Comparison of ENCODE assay signal across 8 cellular contexts in the genomic region with DNA sequence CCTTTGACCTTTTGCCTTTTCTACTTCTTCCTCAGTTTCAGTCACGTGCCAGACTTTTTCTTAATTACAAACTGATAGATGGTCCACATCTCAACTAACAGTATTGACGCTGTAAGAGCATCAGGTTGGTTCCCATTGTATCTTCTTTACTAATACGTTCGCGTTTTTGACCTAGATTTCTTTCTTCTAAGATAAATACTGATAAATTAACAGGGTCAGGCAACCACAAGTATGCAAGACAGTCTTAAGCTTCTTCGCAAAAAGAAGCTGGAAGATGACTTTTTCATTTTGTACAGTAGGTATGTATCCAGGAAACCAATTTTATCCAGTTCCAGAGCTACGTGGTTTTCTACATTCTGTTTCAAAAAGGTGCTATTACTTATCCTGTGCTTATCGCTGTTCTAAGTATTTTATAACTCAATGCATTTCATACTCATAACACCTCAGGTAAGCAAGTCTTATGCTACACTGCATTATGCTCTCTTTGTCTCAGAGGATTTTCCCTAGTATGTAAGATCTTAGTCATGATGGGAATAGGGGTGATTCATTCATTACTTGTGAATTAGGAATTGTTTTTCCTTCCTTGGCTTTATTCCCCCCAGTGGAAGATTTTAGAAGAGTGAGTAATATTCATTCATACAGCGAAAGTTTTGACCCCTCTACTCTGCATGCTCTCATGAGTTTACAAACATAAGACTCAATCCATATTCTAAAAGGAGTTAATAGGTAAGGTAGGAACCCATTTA. TPM values are rescaled to one million over a fixed set of nuclear protein-coding genes. Genes with fewer than 3 reads are reported as not detected.
DNase-seq lines count a peak whose midpoint lies in the region; FAIRE-seq and TF ChIP-seq lines count a peak whose summit lies in the region.

No MANE protein-coding gene starts in this region.

- CTCF ChIA-PET in CD4-positive, alpha-beta memory T cell (lab: Charles Lee; ENCODE audit: partially characterized antibody), result interaction anchor here (0.8 to 1.5 kb wide), 6 partner anchors 26 to 315 kb away, joined by 3 to 7 read pairs (median 4); a partner anchor contains a TSS

- peaks cover 44 to 58% (median 51%) of the 10 kb centered on the region in 4 donors for H3K4me1 Mint-ChIP-seq in CD4-positive, alpha-beta memory T cell
- H3K4me1 Mint-ChIP-seq in mesothelial cell of epicardium, result peaks cover 40% of the 10 kb centered on the region

- H3K27ac Mint-ChIP-seq in CD4-positive, alpha-beta memory T cell, result peak overlapping the region; percentile 92 to 99 (median 97)
- H3K27ac Mint-ChIP-seq in mesothelial cell of epicardium, result peak overlapping the region; percentile 92

- H3K9me3 ChIP-seq in CD4-positive, alpha-beta memory T cell (ENCODE audit: control insufficient read depth in 1 of 2, low read length in 2 of 2), result no peaks in the 10 kb centered on the region
- no peaks in the 10 kb centered on the region for H3K9me3 ChIP-seq in KOPT-K1 (ENCODE audit: insufficient read depth, low read length, poor library complexity, severe bottlenecking)

- H3K4me3 Mint-ChIP-seq in CD4-positive, alpha-beta memory T cell, result peak overlapping the region; percentile 85 to 95 (median 90)
- H3K4me3 Mint-ChIP-seq in mesothelial cell of epicardium, result peak overlapping the region; percentile 74

- H3K27me3 ChIP-seq in CD4-positive, alpha-beta memory T cell (ENCODE audit: insufficient read depth, low read length), result no peaks in the 10 kb centered on the region
- H3K27me3 ChIP-seq in bronchial epithelial cell (ENCODE audit: control insufficient read depth, insufficient read depth, low read length), result no peaks in the 10 kb centered on the region

- H3K27me3 Mint-ChIP-seq in CD4-positive, alpha-beta memory T cell, result no peaks in the 10 kb centered on the region
- H3K27me3 Mint-ChIP-seq in mesothelial cell of epicardium (ENCODE audit: low read depth), result no peaks in the 10 kb centered on the region

- peak overlapping the region; percentile 76 to 85 for H3K4me3 ChIP-seq in CD4-positive, alpha-beta memory T cell (ENCODE audit: low read length in 2 of 2)
- H3K4me3 ChIP-seq in bronchial epithelial cell (ENCODE audit: low read depth, low read length), result peak overlapping the region; percentile 81

- H3K27ac ChIP-seq in CD4-positive, alpha-beta memory T cell (ENCODE audit: low read depth, low read length), result peak overlapping the region; percentile 97
- peak overlapping the region; percentile 82 for H3K27ac ChIP-seq in KOPT-K1 (ENCODE audit: low read depth, low read length, poor library complexity, severe bottlenecking)

- DNase-seq in CD4-positive, alpha-beta memory T cell, result no peak
- DNase-seq in bronchial epithelial cell (ENCODE audit: low read depth), result peak; percentile 97
- no peak for DNase-seq in mesothelial cell of epicardium (ENCODE audit: low spot score in 2 of 2, unreplicated experiment in 2 of 2)
- DNase-seq in NCI-H82 treated with DMSO at 0.1 percent for 48 hours (lab: John Stamatoyannopoulos, UW; ENCODE audit: unreplicated experiment), result no peak
- no peak for DNase-seq in DMS153 treated with DMSO at 0.1 percent for 48 hours (lab: John Stamatoyannopoulos, UW; ENCODE audit: unreplicated experiment)
- no peak for DNase-seq in DMS79 treated with DMSO at 0.1 percent for 48 hours (lab: John Stamatoyannopoulos, UW)
- DNase-seq in NCI-H510A (lab: John Stamatoyannopoulos, UW), result no peak

- POLR2A ChIA-PET in CD4-positive, alpha-beta memory T cell (lab: Charles Lee; ENCODE audit: partially characterized antibody), result interaction anchor here (1.2 to 3.3 kb wide), 8 partner anchors 9 to 396 kb away, joined by 3 to 28 read pairs (median 7); a partner anchor contains a TSS

- peaks cover 48% of the 10 kb centered on the region for H3K4me1 ChIP-seq in CD4-positive, alpha-beta memory T cell (ENCODE audit: insufficient read depth, low read length)

- no peaks in the 10 kb centered on the region for H3K9me3 Mint-ChIP-seq in CD4-positive, alpha-beta memory T cell
- no peaks in the 10 kb centered on the region for H3K9me3 Mint-ChIP-seq in mesothelial cell of epicardium

- no peaks in the 10 kb centered on the region for H3K36me3 ChIP-seq in CD4-positive, alpha-beta memory T cell (ENCODE audit: insufficient read depth, low read length)
- peaks cover 25% of the 10 kb centered on the region for H3K36me3 ChIP-seq in KOPT-K1 (ENCODE audit: insufficient read depth, low read length)
- H3K36me3 ChIP-seq in bronchial epithelial cell (ENCODE audit: control insufficient read depth, insufficient read depth, low read length), result no peaks in the 10 kb centered on the region

- no peak for FAIRE-seq in bronchial epithelial cell (lab: Jason Lieb, UNC)

- TF ChIP-seq CTCF in bronchial epithelial cell (IDR thresholded peaks at IDR 0.05; ENCODE audit: insufficient read depth, low read length, severe bottlenecking), result no peak
- no peak for TF ChIP-seq CTCF in mesothelial cell of epicardium (IDR thresholded peaks at IDR 0.05; ENCODE audit: unreplicated experiment)

- H3K36me3 Mint-ChIP-seq in CD4-positive, alpha-beta memory T cell, result peaks cover 15 to 16% of the 10 kb centered on the region in 2 donors
- peaks cover 11% of the 10 kb centered on the region for H3K36me3 Mint-ChIP-seq in mesothelial cell of epicardium

- intact Hi-C loops in CD4-positive, alpha-beta memory T cell (cut with micrococcal nuclease), result loop anchor here (1.0 to 10.0 kb wide), 4 partner anchors 16 to 700 kb away; a partner anchor contains a TSS

RNA-seq across cellular contexts. Expression of a gene that starts 1.0 kb away (rescaled TPM):
- 10 to 100 TPM; 10.9 to 11.3 TPM for total RNA-seq in CD4-positive, alpha-beta memory T cell
- polyA plus RNA-seq in CD4-positive, alpha-beta memory T cell, result 1 to 10 TPM; 4.6 to 4.9 TPM
- total RNA-seq in bronchial epithelial cell (9.2 and 9.7 TPM in 2 replicates), mesothelial cell of epicardium (10.8 to 14.1 TPM (median 12.8 TPM) in 3 replicates)

RNA-seq across cellular contexts. Expression of a gene that starts 1.0 kb away (rescaled TPM):
- total RNA-seq in CD4-positive, alpha-beta memory T cell, result 10 to 100 TPM; 85.0 to 87.8 TPM
- polyA plus RNA-seq in CD4-positive, alpha-beta memory T cell, result 10 to 100 TPM; 39.3 to 44.2 TPM
- total RNA-seq in bronchial epithelial cell (36.3 and 53.3 TPM in 2 replicates), mesothelial cell of epicardium (47.7 to 52.0 TPM (median 48.1 TPM) in 3 replicates)

RNA-seq across cellular contexts. Expression of a gene that starts 15.3 kb away (rescaled TPM):
- total RNA-seq in CD4-positive, alpha-beta memory T cell, result 10 to 100 TPM; 17.0 to 18.7 TPM
- 10 to 100 TPM; 34.1 to 34.8 TPM for polyA plus RNA-seq in CD4-positive, alpha-beta memory T cell
- total RNA-seq in bronchial epithelial cell (25.0 and 30.6 TPM in 2 replicates), mesothelial cell of epicardium (28.1 to 31.9 TPM (median 30.0 TPM) in 3 replicates)
